In the genomic region with DNA sequence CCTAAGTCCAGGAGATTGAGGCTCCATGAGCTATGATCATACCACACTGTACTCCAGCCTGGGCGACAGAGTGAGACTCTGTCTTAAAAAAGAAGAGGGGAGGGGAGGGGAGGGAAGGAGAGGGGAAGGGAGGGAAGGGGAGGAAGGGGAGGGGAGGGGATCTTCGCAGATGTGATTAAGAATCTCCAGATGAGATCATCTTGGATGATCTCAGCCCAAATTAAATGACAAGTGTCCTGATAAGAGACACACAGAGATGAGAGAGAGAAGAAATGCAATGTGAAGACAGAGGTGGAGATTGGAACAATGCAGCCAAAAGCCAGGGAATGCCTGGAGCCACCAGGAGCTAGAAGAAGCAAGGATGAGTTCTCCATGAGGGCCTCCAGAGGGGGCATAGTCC, we compare ENCODE assay signal across 1 cellular context.
TF ChIP-seq lines count a peak whose summit lies in the region.

No MANE protein-coding gene starts in this region.

TF ChIP-seq in HepG2, 621 proteins besides CTCF, POLR2A, EP300 and RAD21 (continued from another document):
- TF ChIP-seq, protein P1, sequence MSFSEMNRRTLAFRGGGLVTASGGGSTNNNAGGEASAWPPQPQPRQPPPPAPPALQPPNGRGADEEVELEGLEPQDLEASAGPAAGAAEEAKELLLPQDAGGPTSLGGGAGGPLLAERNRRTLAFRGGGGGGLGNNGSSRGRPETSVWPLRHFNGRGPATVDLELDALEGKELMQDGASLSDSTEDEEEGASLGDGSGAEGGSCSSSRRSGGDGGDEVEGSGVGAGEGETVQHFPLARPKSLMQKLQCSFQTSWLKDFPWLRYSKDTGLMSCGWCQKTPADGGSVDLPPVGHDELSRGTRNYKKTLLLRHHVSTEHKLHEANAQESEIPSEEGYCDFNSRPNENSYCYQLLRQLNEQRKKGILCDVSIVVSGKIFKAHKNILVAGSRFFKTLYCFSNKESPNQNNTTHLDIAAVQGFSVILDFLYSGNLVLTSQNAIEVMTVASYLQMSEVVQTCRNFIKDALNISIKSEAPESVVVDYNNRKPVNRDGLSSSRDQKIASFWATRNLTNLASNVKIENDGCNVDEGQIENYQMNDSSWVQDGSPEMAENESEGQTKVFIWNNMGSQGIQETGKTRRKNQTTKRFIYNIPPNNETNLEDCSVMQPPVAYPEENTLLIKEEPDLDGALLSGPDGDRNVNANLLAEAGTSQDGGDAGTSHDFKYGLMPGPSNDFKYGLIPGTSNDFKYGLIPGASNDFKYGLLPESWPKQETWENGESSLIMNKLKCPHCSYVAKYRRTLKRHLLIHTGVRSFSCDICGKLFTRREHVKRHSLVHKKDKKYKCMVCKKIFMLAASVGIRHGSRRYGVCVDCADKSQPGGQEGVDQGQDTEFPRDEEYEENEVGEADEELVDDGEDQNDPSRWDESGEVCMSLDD (CRISPR knock-in tag; IDR thresholded peaks at IDR 0.05; ENCODE audit: borderline replicate concordance) = no peak
